ENCODE assay signal across 25 cellular contexts in the genomic region with DNA sequence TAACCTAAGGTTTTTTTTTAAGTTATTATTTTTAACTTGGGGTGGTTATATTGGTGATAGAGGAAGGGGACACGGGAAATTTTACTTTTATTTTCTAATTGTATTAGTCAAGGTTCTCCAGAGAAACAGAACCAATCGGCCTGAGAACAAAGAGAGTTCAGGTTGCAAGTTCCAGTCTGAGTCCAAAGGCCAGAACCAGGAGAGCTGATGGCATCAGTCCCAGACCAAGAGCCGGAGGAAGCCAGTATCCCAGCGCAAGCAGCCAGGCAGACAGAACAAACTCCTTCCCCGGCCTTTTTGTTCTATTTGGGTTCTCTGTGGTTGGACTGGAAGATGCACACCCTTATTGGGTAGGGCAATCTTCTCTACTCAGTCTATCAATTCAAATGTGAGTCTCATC.
A peak's percentile ranks its signal among the peaks of the same experiment; 100 is the strongest.
DNase-seq lines count a peak whose midpoint lies in the region; ATAC-seq, FAIRE-seq and TF ChIP-seq lines count a peak whose summit lies in the region.
"Had no signal": no experiment of that assay in that cellular context is flagged by ENCODE, and none has a peak within 500 bp of the region (broad histone marks: within the 10 kb centered on the region; RNA-seq: fewer than 3 reads in every experiment).

No MANE protein-coding gene starts in this region.

- DNase-seq in cerebellar cortex (ENCODE audit: low spot score), result peak; percentile 4
- DNase-seq in HepG2 (ENCODE audit: low spot score), result peak; percentile 59
- peak; percentile 72 for DNase-seq in mucosa of gallbladder (ENCODE audit: low spot score)
- DNase-seq in transverse colon, result peak; percentile 13
- no peak for DNase-seq in pons (ENCODE audit: low spot score)
- no peak for DNase-seq in esophagus muscularis mucosa (ENCODE audit: extremely low spot score)
- DNase-seq in activated CD8-positive, alpha-beta memory T cell treated with anti-CD3 and anti-CD28 coated beads, Interleukin-2, amount 50 U/mL, for 48 hours, result no peak
- DNase-seq: BE2C; DMS153; DND-41; GM23248; H7; IMR-90; NCI-H1048; NCI-H1417; NCI-H1694; NCI-H2029 treated with DMSO at 0.1 percent for 48 hours; NCI-H446 treated with DMSO at 0.1 percent for 48 hours; NCI-H526; NCI-H82; NK-92 treated with Interleukin-12 subunit alpha and Interleukin-12 subunit beta, amount 100 ng/mL, for 24 hours; PC-9; SJCRH30 had no signal

- TF ChIP-seq CTCF in HepG2 (CRISPR knock-in tag; IDR thresholded peaks at IDR 0.05) (no peak), transverse colon (IDR thresholded peaks at IDR 0.05) (no peak), esophagus muscularis mucosa (IDR thresholded peaks at IDR 0.05) (no peak)

- H3K27ac ChIP-seq in HepG2 (ENCODE audit: extremely low read length, insufficient read depth, low read length) (no peak overlapping the region), transverse colon (no peak overlapping the region), esophagus muscularis mucosa (replicated peaks in 1 of 4) (no peak overlapping the region)
- H3K27ac ChIP-seq: GM23248, PC-9, SJCRH30 had no signal

- CTCF ChIA-PET in HepG2 (lab: Yijun Ruan, JAX; ENCODE audit: low intra/inter-chr PET ratio, low total read pairs), result no interaction called here

- no peaks in the 10 kb centered on the region for H3K79me2 ChIP-seq in HepG2 (ENCODE audit: insufficient read depth, low read length)

- FAIRE-seq in HepG2 (lab: Jason Lieb, UNC), result no peak

- WGBS in HepG2 (ENCODE audit: low lambda C conversion rate), result 2% methylated on average over 5 of the region's 5 CpGs
- WGBS in transverse colon (ENCODE audit: low coverage in 1 of 2), 2 donors, result 43 to 47% methylated on average over 2 to 5 of the region's 5 CpGs
- 80% methylated on average over 5 of the region's 5 CpGs for WGBS in esophagus muscularis mucosa

- H3K4me3 ChIP-seq in HepG2 (replicated peaks in 1 of 3; ENCODE audit: insufficient read depth in 1 of 3, low read depth in 2 of 3, low read length in 3 of 3) (no peak overlapping the region), transverse colon (no peak overlapping the region), esophagus muscularis mucosa (no peak overlapping the region)
- H3K4me3 ChIP-seq: GM23248, PC-9, SJCRH30 had no signal

- peaks cover 8% of the 10 kb centered on the region for H3K4me1 ChIP-seq in HepG2 (ENCODE audit: insufficient read depth, low read length)
- H3K4me1 ChIP-seq in transverse colon, result no peaks in the 10 kb centered on the region
- no peaks in the 10 kb centered on the region for H3K4me1 ChIP-seq in esophagus muscularis mucosa
- H3K4me1 ChIP-seq: BE2C, SJCRH30 had no signal

- intact Hi-C loops in HepG2 (cut with micrococcal nuclease; ENCODE audit: unreplicated experiment) (no loop called here), transverse colon (cut with DNase I; ENCODE audit: low total_unique reads) (no loop called here), esophagus muscularis mucosa (cut with DNase I) (no loop called here)

- no peaks in the 10 kb centered on the region for H3K36me3 ChIP-seq in HepG2 (replicated peaks in 1 of 2; ENCODE audit: control insufficient read depth in 1 of 2, insufficient read depth in 2 of 2, low read length in 2 of 2)
- no peaks in the 10 kb centered on the region for H3K36me3 ChIP-seq in transverse colon
- no peaks in the 10 kb centered on the region for H3K36me3 ChIP-seq in esophagus muscularis mucosa
- H3K36me3 ChIP-seq: BE2C, SJCRH30 had no signal

- TF ChIP-seq POLR2A in HepG2 (IDR thresholded peaks at IDR 0.05; ENCODE audit: insufficient read depth in 1 of 2, low read depth in 2 of 2, low read length in 2 of 2) (no peak), transverse colon (IDR thresholded peaks at IDR 0.05) (no peak), esophagus muscularis mucosa (IDR thresholded peaks at IDR 0.05; ENCODE audit: low read depth) (no peak)

- no peak overlapping the region for H3K4me2 ChIP-seq in HepG2 (ENCODE audit: low read depth, low read length)
- H3K4me2 ChIP-seq: PC-9 had no signal

- peak; percentile 95 for ATAC-seq in HepG2
- ATAC-seq: Right ventricle myocardium inferior, SK-N-SH treated with all-trans-retinoic acid at 6 μM for 48 hours had no signal

- H3K9me3 ChIP-seq in HepG2 (ENCODE audit: low read length) (no peaks in the 10 kb centered on the region), transverse colon (no peaks in the 10 kb centered on the region), esophagus muscularis mucosa (no peaks in the 10 kb centered on the region)
- H3K9me3 ChIP-seq: BE2C had no signal

- no TSS peak for BruUV-seq in HepG2 (replicated peaks; lab: Mats Ljungman, UMichigan)

- H2AFZ ChIP-seq in HepG2 (ENCODE audit: low read length), result no peak overlapping the region
- H2AFZ ChIP-seq: GM23248, PC-9 had no signal

- H3K27me3 ChIP-seq in HepG2 (ENCODE audit: control insufficient read depth in 1 of 2, insufficient read depth in 2 of 2, low read length in 2 of 2) (no peaks in the 10 kb centered on the region), transverse colon (no peaks in the 10 kb centered on the region), esophagus muscularis mucosa (no peaks in the 10 kb centered on the region)
- H3K27me3 ChIP-seq: BE2C, SJCRH30 had no signal

- no peak overlapping the region for H3K9ac ChIP-seq in HepG2 (ENCODE audit: insufficient read depth, low read depth, low read length)
- H3K9ac ChIP-seq: GM23248 had no signal

- in situ Hi-C loops in HepG2 (cut with HindIII; ENCODE audit: extremely low pct_ligation_motif_present, low pct_unique_long_range_greater_than_20kb) (no loop called here), transverse colon (cut with MboI; ENCODE audit: low pct_ligation_motif_present in 1 of 4, low pct_unique_long_range_greater_than_20kb in 1 of 4, low sequenced_read_pairs in 3 of 4) (no loop called here)

- H4K20me1 ChIP-seq in HepG2 (ENCODE audit: insufficient read depth, low read length), result no peaks in the 10 kb centered on the region

- POLR2A ChIA-PET in HepG2 (lab: Yijun Ruan, JAX), result no interaction called here

- TF ChIP-seq EP300 in HepG2 (IDR thresholded peaks at IDR 0.05; ENCODE audit: low read depth in 2 of 2, low read length in 2 of 2), result no peak
- no peak for TF ChIP-seq EP300 in HepG2 (CRISPR knock-in tag; IDR thresholded peaks at IDR 0.05; ENCODE audit: borderline replicate concordance)
- no peak for TF ChIP-seq EP300 in transverse colon (IDR thresholded peaks at IDR 0.05; ENCODE audit: low read depth)
- no peak for TF ChIP-seq EP300 in esophagus muscularis mucosa (IDR thresholded peaks at IDR 0.05)

- no peak for TF ChIP-seq RAD21 in HepG2 (CRISPR knock-in tag; IDR thresholded peaks at IDR 0.05)

TF ChIP-seq in HepG2, 621 proteins besides CTCF, POLR2A, EP300 and RAD21 (continues in another document):
- TF ChIP-seq HNF4G (IDR thresholded peaks at IDR 0.05; ENCODE audit: borderline replicate concordance, low read depth, low read length) (peak; percentile 72), HNF4G (CRISPR knock-in tag; IDR thresholded peaks at IDR 0.05; ENCODE audit: borderline replicate concordance, low read depth) (no peak), FOXO1 (CRISPR knock-in tag; IDR thresholded peaks at IDR 0.05) (no peak), SOX6 (IDR thresholded peaks at IDR 0.05) (no peak), SOX6 (CRISPR knock-in tag; IDR thresholded peaks at IDR 0.05) (peak; percentile 27; the same call in 1 of the 2 replicates), THRA (CRISPR knock-in tag; IDR thresholded peaks at IDR 0.05; ENCODE audit: borderline replicate concordance) (no peak), SOX13 (IDR thresholded peaks at IDR 0.05) (no peak), SOX13 (CRISPR knock-in tag; conservative IDR thresholded peaks at IDR 0.05 in 1 of 2, IDR thresholded peaks at IDR 0.05 in 1 of 2) (peak in 1 of 2 experiments; percentile 30; a peak in 1 of 4 replicates)

Comparison
In these comparisons a context has a peak if more than half of its experiments do, and no peak if none do; other contexts are left out.
1. DNase-seq: peak in cerebellar cortex (single experiment), HepG2 (single experiment), mucosa of gallbladder (single experiment) and transverse colon (single experiment); none in pons (single experiment), esophagus muscularis mucosa (single experiment) and activated CD8-positive, alpha-beta memory T cell treated with anti-CD3 and anti-CD28 coated beads, Interleukin-2, amount 50 U/mL, for 48 hours (single experiment).